ENCODE assay signal across 23 cellular contexts in the genomic region with DNA sequence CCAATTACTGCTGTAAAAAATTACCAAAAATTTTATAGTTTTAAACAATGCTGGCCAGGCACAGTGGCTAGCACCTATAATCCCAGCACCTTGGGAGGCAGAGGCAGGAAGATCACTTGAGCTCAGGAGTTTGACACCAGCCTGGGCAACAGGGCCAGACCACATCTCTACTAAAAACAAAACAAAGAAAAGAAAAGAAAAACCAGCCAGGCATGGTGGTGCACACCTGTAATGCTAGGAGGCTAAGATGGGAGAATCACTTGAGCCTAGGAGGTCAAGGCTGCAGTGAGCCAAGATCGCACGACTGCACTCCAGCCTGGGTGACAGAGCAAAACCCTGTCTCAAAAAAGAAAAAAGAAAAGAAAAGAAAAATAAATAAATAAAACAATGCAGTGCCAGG.
"Had no signal": no experiment of that assay in that cellular context is flagged by ENCODE, and none has a peak within 500 bp of the region (broad histone marks: within the 10 kb centered on the region; RNA-seq: fewer than 3 reads in every experiment).

No MANE protein-coding gene starts in this region.

- H3K4me3 ChIP-seq: coronary artery, esophagus squamous epithelium, gastrocnemius medialis, heart right ventricle, left lung, lower lobe of right lung, mucosa of descending colon had no signal

- ATAC-seq: effector memory CD8-positive, alpha-beta T cell; esophagus mucosa; gastrocnemius medialis; heart right ventricle; mucosa of descending colon had no signal

- H3K9me3 ChIP-seq: esophagus squamous epithelium, gastrocnemius medialis, heart right ventricle, left lung, lower lobe of right lung, mucosa of descending colon had no signal

- H3K36me3 ChIP-seq: esophagus squamous epithelium, gastrocnemius medialis, heart right ventricle, left lung, lower lobe of right lung had no signal

- H3K27ac ChIP-seq: epithelial cell of prostate, esophagus squamous epithelium, gastrocnemius medialis, lower lobe of right lung had no signal

- H3K27me3 ChIP-seq: gastrocnemius medialis, heart right ventricle, left lung had no signal

- DNase-seq: dermis blood vessel endothelial cell; effector CD8-positive, alpha-beta T cell; effector memory CD8-positive, alpha-beta T cell; endodermal cell; erythroblast; esophagus squamous epithelium; foreskin fibroblast; foreskin melanocyte; gastrocnemius medialis; glutamatergic neuron; head of caudate nucleus; heart right ventricle; hippocampal formation; left cardiac atrium; left lung; left ventricle myocardium superior; lower lobe of right lung; mesenchymal stem cell; mucosa of descending colon; naive B cell had no signal

- H3K4me1 ChIP-seq: esophagus squamous epithelium, lower lobe of right lung had no signal
